1 cellular context compared by ENCODE assay signal in the genomic region with DNA sequence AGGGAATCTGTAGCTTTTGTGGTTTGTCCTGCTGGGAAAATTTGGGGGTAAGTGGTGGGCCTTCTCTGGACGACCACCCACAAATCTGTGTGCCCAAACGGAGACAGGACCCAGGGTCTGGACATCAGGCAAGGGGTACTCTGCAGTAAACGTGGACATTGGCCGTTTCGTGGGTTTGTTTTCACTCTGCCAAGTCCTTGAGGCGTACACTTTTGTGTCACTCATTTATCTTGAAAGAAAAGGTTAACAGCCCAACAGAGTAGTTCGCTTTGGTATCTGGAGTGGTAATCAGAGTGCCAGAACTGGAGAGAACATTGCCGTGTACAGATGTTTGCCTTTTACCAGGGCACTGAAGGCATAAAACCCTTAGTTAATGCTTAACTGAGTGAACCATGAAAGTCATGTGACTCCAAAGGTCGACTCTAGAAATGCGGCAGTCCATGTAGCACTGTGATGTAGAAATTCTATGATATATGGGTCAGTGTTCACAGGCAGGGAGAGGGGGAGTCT.
TF ChIP-seq lines count a peak whose summit lies in the region.

No MANE protein-coding gene starts in this region.

TF ChIP-seq in HepG2, 621 proteins besides CTCF, POLR2A, EP300 and RAD21 (continued from another document and continues in another):
- TF ChIP-seq, protein P1, sequence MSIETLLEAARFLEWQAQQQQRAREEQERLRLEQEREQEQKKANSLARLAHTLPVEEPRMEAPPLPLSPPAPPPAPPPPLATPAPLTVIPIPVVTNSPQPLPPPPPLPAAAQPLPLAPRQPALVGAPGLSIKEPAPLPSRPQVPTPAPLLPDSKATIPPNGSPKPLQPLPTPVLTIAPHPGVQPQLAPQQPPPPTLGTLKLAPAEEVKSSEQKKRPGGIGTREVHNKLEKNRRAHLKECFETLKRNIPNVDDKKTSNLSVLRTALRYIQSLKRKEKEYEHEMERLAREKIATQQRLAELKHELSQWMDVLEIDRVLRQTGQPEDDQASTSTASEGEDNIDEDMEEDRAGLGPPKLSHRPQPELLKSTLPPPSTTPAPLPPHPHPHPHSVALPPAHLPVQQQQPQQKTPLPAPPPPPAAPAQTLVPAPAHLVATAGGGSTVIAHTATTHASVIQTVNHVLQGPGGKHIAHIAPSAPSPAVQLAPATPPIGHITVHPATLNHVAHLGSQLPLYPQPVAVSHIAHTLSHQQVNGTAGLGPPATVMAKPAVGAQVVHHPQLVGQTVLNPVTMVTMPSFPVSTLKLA (IDR thresholded peaks at IDR 0.05), result no peak
- TF ChIP-seq, protein P2, sequence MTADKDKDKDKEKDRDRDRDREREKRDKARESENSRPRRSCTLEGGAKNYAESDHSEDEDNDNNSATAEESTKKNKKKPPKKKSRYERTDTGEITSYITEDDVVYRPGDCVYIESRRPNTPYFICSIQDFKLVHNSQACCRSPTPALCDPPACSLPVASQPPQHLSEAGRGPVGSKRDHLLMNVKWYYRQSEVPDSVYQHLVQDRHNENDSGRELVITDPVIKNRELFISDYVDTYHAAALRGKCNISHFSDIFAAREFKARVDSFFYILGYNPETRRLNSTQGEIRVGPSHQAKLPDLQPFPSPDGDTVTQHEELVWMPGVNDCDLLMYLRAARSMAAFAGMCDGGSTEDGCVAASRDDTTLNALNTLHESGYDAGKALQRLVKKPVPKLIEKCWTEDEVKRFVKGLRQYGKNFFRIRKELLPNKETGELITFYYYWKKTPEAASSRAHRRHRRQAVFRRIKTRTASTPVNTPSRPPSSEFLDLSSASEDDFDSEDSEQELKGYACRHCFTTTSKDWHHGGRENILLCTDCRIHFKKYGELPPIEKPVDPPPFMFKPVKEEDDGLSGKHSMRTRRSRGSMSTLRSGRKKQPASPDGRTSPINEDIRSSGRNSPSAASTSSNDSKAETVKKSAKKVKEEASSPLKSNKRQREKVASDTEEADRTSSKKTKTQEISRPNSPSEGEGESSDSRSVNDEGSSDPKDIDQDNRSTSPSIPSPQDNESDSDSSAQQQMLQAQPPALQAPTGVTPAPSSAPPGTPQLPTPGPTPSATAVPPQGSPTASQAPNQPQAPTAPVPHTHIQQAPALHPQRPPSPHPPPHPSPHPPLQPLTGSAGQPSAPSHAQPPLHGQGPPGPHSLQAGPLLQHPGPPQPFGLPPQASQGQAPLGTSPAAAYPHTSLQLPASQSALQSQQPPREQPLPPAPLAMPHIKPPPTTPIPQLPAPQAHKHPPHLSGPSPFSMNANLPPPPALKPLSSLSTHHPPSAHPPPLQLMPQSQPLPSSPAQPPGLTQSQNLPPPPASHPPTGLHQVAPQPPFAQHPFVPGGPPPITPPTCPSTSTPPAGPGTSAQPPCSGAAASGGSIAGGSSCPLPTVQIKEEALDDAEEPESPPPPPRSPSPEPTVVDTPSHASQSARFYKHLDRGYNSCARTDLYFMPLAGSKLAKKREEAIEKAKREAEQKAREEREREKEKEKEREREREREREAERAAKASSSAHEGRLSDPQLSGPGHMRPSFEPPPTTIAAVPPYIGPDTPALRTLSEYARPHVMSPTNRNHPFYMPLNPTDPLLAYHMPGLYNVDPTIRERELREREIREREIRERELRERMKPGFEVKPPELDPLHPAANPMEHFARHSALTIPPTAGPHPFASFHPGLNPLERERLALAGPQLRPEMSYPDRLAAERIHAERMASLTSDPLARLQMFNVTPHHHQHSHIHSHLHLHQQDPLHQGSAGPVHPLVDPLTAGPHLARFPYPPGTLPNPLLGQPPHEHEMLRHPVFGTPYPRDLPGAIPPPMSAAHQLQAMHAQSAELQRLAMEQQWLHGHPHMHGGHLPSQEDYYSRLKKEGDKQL (CRISPR knock-in tag; IDR thresholded peaks at IDR 0.05; ENCODE audit: low read depth), result no peak
- TF ChIP-seq JUND (CRISPR knock-in tag; IDR thresholded peaks at IDR 0.05) (no peak), IKZF1 (IDR thresholded peaks at IDR 0.05) (no peak), ZSCAN29 (CRISPR knock-in tag; conservative IDR thresholded peaks at IDR 0.05) (no peak), SSRP1 (CRISPR knock-in tag; IDR thresholded peaks at IDR 0.05) (peak; percentile 87), IRF2 (CRISPR knock-in tag; IDR thresholded peaks at IDR 0.05) (no peak), NR2C2 (CRISPR knock-in tag; IDR thresholded peaks at IDR 0.05; ENCODE audit: borderline replicate concordance) (peak; percentile 69), TOPORS (CRISPR knock-in tag; IDR thresholded peaks at IDR 0.05) (0 out of 2 replicates have a peak, but pooled peaks have one; percentile 14), PHF21A (CRISPR knock-in tag; IDR thresholded peaks at IDR 0.05) (peak; percentile 62; the same call in 1 of the 2 replicates), KLF9 (CRISPR knock-in tag; IDR thresholded peaks at IDR 0.05; ENCODE audit: low read depth) (no peak), HIVEP1 (CRISPR knock-in tag; IDR thresholded peaks at IDR 0.05) (no peak)
- TF ChIP-seq, protein P3, sequence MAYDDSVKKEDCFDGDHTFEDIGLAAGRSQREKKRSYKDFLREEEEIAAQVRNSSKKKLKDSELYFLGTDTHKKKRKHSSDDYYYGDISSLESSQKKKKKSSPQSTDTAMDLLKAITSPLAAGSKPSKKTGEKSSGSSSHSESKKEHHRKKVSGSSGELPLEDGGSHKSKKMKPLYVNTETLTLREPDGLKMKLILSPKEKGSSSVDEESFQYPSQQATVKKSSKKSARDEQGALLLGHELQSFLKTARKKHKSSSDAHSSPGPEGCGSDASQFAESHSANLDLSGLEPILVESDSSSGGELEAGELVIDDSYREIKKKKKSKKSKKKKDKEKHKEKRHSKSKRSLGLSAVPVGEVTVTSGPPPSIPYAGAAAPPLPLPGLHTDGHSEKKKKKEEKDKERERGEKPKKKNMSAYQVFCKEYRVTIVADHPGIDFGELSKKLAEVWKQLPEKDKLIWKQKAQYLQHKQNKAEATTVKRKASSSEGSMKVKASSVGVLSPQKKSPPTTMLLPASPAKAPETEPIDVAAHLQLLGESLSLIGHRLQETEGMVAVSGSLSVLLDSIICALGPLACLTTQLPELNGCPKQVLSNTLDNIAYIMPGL (CRISPR knock-in tag; IDR thresholded peaks at IDR 0.05; ENCODE audit: borderline replicate concordance in 1 of 2, low read depth in 1 of 2), result peak; percentile 28 to 67; a peak in 3 of 4 replicates
- TF ChIP-seq, protein P4, sequence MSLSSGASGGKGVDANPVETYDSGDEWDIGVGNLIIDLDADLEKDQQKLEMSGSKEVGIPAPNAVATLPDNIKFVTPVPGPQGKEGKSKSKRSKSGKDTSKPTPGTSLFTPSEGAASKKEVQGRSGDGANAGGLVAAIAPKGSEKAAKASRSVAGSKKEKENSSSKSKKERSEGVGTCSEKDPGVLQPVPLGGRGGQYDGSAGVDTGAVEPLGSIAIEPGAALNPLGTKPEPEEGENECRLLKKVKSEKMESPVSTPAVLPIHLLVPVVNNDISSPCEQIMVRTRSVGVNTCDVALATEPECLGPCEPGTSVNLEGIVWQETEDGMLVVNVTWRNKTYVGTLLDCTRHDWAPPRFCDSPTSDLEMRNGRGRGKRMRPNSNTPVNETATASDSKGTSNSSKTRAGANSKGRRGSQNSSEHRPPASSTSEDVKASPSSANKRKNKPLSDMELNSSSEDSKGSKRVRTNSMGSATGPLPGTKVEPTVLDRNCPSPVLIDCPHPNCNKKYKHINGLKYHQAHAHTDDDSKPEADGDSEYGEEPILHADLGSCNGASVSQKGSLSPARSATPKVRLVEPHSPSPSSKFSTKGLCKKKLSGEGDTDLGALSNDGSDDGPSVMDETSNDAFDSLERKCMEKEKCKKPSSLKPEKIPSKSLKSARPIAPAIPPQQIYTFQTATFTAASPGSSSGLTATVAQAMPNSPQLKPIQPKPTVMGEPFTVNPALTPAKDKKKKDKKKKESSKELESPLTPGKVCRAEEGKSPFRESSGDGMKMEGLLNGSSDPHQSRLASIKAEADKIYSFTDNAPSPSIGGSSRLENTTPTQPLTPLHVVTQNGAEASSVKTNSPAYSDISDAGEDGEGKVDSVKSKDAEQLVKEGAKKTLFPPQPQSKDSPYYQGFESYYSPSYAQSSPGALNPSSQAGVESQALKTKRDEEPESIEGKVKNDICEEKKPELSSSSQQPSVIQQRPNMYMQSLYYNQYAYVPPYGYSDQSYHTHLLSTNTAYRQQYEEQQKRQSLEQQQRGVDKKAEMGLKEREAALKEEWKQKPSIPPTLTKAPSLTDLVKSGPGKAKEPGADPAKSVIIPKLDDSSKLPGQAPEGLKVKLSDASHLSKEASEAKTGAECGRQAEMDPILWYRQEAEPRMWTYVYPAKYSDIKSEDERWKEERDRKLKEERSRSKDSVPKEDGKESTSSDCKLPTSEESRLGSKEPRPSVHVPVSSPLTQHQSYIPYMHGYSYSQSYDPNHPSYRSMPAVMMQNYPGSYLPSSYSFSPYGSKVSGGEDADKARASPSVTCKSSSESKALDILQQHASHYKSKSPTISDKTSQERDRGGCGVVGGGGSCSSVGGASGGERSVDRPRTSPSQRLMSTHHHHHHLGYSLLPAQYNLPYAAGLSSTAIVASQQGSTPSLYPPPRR (CRISPR knock-in tag; IDR thresholded peaks at IDR 0.05; ENCODE audit: borderline replicate concordance), result no peak
- TF ChIP-seq, protein P5, sequence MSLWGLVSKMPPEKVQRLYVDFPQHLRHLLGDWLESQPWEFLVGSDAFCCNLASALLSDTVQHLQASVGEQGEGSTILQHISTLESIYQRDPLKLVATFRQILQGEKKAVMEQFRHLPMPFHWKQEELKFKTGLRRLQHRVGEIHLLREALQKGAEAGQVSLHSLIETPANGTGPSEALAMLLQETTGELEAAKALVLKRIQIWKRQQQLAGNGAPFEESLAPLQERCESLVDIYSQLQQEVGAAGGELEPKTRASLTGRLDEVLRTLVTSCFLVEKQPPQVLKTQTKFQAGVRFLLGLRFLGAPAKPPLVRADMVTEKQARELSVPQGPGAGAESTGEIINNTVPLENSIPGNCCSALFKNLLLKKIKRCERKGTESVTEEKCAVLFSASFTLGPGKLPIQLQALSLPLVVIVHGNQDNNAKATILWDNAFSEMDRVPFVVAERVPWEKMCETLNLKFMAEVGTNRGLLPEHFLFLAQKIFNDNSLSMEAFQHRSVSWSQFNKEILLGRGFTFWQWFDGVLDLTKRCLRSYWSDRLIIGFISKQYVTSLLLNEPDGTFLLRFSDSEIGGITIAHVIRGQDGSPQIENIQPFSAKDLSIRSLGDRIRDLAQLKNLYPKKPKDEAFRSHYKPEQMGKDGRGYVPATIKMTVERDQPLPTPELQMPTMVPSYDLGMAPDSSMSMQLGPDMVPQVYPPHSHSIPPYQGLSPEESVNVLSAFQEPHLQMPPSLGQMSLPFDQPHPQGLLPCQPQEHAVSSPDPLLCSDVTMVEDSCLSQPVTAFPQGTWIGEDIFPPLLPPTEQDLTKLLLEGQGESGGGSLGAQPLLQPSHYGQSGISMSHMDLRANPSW (CRISPR knock-in tag; IDR thresholded peaks at IDR 0.05; ENCODE audit: borderline replicate concordance), result no peak
- TF ChIP-seq, protein P6, sequence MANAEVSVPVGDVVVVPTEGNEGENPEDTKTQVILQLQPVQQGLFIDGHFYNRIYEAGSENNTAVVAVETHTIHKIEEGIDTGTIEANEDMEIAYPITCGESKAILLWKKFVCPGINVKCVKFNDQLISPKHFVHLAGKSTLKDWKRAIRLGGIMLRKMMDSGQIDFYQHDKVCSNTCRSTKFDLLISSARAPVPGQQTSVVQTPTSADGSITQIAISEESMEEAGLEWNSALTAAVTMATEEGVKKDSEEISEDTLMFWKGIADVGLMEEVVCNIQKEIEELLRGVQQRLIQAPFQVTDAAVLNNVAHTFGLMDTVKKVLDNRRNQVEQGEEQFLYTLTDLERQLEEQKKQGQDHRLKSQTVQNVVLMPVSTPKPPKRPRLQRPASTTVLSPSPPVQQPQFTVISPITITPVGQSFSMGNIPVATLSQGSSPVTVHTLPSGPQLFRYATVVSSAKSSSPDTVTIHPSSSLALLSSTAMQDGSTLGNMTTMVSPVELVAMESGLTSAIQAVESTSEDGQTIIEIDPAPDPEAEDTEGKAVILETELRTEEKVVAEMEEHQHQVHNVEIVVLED (CRISPR knock-in tag; IDR thresholded peaks at IDR 0.05; ENCODE audit: borderline replicate concordance), result peak; percentile 42; the same call in 1 of the 2 replicates
- TF ChIP-seq, protein P7, sequence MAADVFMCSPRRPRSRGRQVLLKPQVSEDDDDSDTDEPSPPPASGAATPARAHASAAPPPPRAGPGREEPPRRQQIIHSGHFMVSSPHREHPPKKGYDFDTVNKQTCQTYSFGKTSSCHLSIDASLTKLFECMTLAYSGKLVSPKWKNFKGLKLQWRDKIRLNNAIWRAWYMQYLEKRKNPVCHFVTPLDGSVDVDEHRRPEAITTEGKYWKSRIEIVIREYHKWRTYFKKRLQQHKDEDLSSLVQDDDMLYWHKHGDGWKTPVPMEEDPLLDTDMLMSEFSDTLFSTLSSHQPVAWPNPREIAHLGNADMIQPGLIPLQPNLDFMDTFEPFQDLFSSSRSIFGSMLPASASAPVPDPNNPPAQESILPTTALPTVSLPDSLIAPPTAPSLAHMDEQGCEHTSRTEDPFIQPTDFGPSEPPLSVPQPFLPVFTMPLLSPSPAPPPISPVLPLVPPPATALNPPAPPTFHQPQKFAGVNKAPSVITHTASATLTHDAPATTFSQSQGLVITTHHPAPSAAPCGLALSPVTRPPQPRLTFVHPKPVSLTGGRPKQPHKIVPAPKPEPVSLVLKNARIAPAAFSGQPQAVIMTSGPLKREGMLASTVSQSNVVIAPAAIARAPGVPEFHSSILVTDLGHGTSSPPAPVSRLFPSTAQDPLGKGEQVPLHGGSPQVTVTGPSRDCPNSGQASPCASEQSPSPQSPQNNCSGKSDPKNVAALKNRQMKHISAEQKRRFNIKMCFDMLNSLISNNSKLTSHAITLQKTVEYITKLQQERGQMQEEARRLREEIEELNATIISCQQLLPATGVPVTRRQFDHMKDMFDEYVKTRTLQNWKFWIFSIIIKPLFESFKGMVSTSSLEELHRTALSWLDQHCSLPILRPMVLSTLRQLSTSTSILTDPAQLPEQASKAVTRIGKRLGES (CRISPR knock-in tag; IDR thresholded peaks at IDR 0.05; ENCODE audit: borderline replicate concordance), result 0 out of 2 replicates have a peak, but pooled peaks have one; percentile 3
- TF ChIP-seq, protein P8, sequence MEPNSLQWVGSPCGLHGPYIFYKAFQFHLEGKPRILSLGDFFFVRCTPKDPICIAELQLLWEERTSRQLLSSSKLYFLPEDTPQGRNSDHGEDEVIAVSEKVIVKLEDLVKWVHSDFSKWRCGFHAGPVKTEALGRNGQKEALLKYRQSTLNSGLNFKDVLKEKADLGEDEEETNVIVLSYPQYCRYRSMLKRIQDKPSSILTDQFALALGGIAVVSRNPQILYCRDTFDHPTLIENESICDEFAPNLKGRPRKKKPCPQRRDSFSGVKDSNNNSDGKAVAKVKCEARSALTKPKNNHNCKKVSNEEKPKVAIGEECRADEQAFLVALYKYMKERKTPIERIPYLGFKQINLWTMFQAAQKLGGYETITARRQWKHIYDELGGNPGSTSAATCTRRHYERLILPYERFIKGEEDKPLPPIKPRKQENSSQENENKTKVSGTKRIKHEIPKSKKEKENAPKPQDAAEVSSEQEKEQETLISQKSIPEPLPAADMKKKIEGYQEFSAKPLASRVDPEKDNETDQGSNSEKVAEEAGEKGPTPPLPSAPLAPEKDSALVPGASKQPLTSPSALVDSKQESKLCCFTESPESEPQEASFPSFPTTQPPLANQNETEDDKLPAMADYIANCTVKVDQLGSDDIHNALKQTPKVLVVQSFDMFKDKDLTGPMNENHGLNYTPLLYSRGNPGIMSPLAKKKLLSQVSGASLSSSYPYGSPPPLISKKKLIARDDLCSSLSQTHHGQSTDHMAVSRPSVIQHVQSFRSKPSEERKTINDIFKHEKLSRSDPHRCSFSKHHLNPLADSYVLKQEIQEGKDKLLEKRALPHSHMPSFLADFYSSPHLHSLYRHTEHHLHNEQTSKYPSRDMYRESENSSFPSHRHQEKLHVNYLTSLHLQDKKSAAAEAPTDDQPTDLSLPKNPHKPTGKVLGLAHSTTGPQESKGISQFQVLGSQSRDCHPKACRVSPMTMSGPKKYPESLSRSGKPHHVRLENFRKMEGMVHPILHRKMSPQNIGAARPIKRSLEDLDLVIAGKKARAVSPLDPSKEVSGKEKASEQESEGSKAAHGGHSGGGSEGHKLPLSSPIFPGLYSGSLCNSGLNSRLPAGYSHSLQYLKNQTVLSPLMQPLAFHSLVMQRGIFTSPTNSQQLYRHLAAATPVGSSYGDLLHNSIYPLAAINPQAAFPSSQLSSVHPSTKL (CRISPR knock-in tag; IDR thresholded peaks at IDR 0.05), result peak; percentile 77
- TF ChIP-seq, protein P9, sequence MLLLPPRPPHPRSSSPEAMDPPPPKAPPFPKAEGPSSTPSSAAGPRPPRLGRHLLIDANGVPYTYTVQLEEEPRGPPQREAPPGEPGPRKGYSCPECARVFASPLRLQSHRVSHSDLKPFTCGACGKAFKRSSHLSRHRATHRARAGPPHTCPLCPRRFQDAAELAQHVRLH (CRISPR knock-in tag; IDR thresholded peaks at IDR 0.05; ENCODE audit: borderline replicate concordance, low read depth), result no peak
